1 cellular context compared by ENCODE assay signal in the genomic region with DNA sequence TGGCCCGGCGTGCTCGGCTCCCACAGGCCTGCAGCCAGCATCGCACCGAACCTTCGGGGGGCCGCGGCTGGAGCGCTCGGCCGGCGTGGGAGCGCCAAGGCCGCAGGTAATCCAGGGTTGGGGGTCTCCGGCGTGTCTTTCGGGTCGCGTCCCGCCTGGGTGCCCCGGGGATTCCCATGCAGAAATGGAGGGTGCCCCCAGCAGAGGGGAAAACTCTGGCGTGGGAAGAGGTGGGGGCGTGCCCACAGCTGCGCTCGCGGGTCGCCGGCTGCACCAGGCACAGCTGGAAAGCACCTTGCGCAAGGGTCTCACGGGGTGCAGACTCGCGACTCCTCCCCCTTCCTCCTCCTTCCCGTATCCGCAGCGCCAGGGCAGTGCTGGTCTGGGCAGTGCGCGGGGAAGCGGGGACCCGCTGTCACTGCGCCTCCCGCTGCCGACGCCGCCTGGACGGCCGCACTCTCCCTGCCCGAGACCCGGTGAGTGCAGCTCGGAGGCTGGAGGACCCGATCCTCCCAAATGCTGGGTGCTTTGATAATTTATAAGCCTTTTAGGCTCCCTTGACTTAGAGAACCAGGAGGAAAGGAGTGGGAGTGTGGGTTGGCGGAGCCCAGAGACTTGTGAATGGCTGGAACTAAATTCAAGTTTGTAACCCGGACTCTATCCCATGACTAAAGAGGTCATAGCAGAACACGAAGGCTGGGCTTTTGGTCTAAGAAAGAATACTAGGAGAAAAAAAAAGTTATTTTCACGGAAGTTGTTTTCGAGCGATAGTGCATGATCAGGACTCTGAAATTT.
TF ChIP-seq lines count a peak whose summit lies in the region.

No MANE protein-coding gene starts in this region.

TF ChIP-seq in HepG2, 621 proteins besides CTCF, POLR2A, EP300 and RAD21 (continued from another document and continues in another):
- TF ChIP-seq, protein P1, sequence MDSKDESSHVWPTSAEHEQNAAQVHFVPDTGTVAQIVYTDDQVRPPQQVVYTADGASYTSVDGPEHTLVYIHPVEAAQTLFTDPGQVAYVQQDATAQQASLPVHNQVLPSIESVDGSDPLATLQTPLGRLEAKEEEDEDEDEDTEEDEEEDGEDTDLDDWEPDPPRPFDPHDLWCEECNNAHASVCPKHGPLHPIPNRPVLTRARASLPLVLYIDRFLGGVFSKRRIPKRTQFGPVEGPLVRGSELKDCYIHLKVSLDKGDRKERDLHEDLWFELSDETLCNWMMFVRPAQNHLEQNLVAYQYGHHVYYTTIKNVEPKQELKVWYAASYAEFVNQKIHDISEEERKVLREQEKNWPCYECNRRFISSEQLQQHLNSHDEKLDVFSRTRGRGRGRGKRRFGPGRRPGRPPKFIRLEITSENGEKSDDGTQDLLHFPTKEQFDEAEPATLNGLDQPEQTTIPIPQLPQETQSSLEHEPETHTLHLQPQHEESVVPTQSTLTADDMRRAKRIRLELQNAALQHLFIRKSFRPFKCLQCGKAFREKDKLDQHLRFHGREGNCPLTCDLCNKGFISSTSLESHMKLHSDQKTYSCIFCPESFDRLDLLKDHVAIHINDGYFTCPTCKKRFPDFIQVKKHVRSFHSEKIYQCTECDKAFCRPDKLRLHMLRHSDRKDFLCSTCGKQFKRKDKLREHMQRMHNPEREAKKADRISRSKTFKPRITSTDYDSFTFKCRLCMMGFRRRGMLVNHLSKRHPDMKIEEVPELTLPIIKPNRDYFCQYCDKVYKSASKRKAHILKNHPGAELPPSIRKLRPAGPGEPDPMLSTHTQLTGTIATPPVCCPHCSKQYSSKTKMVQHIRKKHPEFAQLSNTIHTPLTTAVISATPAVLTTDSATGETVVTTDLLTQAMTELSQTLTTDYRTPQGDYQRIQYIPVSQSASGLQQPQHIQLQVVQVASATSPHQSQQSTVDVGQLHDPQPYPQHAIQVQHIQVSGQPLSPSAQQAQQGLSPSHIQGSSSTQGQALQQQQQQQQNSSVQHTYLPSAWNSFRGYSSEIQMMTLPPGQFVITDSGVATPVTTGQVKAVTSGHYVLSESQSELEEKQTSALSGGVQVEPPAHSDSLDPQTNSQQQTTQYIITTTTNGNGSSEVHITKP (CRISPR knock-in tag; IDR thresholded peaks at IDR 0.05; ENCODE audit: low read depth), result no peak
- TF ChIP-seq MEIS1 (CRISPR knock-in tag; IDR thresholded peaks at IDR 0.05; ENCODE audit: borderline replicate concordance) (peak; percentile 82), CHD4 (IDR thresholded peaks at IDR 0.05; ENCODE audit: borderline replicate concordance, low read length) (no peak), CBFB (CRISPR knock-in tag; IDR thresholded peaks at IDR 0.05) (peak; percentile 76; the same call in 1 of the 2 replicates), ZBTB7B (CRISPR knock-in tag; IDR thresholded peaks at IDR 0.05) (peak; percentile 80), MTF1 (CRISPR knock-in tag; IDR thresholded peaks at IDR 0.05) (peak; percentile 57; the same call in 1 of the 2 replicates), BCL6 (CRISPR knock-in tag; IDR thresholded peaks at IDR 0.05) (peak; percentile 85), CENPT (CRISPR knock-in tag; IDR thresholded peaks at IDR 0.05; ENCODE audit: low read depth) (peak; percentile 44; the same call in 1 of the 2 replicates), MTF2 (CRISPR knock-in tag; IDR thresholded peaks at IDR 0.05; ENCODE audit: borderline replicate concordance) (peak; percentile 95), NFE2 (CRISPR knock-in tag; IDR thresholded peaks at IDR 0.05) (no peak), GPN1 (CRISPR knock-in tag; IDR thresholded peaks at IDR 0.05; ENCODE audit: borderline replicate concordance) (no peak), RFX3 (CRISPR knock-in tag; IDR thresholded peaks at IDR 0.05) (no peak), ZKSCAN1 (IDR thresholded peaks at IDR 0.05; ENCODE audit: low read length) (no peak), FOXP1 (IDR thresholded peaks at IDR 0.05) (no peak), FOXP1 (CRISPR knock-in tag; IDR thresholded peaks at IDR 0.05) (no peak), ZNF766 (CRISPR knock-in tag; IDR thresholded peaks at IDR 0.05; ENCODE audit: borderline replicate concordance) (no peak), ZBTB8A (CRISPR knock-in tag; IDR thresholded peaks at IDR 0.05; ENCODE audit: borderline replicate concordance, low read depth) (no peak), HNRNPL (IDR thresholded peaks at IDR 0.05; ENCODE audit: low read depth, low read length) (peak; percentile 67), CBX2 (IDR thresholded peaks at IDR 0.05; ENCODE audit: low read depth, low read length) (no peak), CBX2 (CRISPR knock-in tag; IDR thresholded peaks at IDR 0.05; ENCODE audit: low read depth) (no peak), SP1 (IDR thresholded peaks at IDR 0.05) (no peak), SP1 (CRISPR knock-in tag; IDR thresholded peaks at IDR 0.05) (peak; percentile 71; the same call in 1 of the 2 replicates), ZNF235 (CRISPR knock-in tag; IDR thresholded peaks at IDR 0.05; ENCODE audit: borderline replicate concordance) (no peak), SP140L (CRISPR knock-in tag; IDR thresholded peaks at IDR 0.05; ENCODE audit: borderline replicate concordance) (no peak), ZNF337 (CRISPR knock-in tag; IDR thresholded peaks at IDR 0.05; ENCODE audit: borderline replicate concordance, low read depth) (no peak; the same call in 1 of the 2 replicates), ZNF496 (CRISPR knock-in tag; IDR thresholded peaks at IDR 0.05; ENCODE audit: insufficient replicate concordance) (no peak), NFIB (CRISPR knock-in tag; IDR thresholded peaks at IDR 0.05; ENCODE audit: borderline replicate concordance) (no peak), SOX6 (IDR thresholded peaks at IDR 0.05) (no peak), SOX6 (CRISPR knock-in tag; IDR thresholded peaks at IDR 0.05) (peak; percentile 71), YY1 (IDR thresholded peaks at IDR 0.05; ENCODE audit: insufficient read depth, insufficient replicate concordance, low read depth, low read length) (no peak), NCOR1 (IDR thresholded peaks at IDR 0.05; ENCODE audit: borderline replicate concordance, low read length) (peak; percentile 35; the same call in 1 of the 2 replicates), RFX1 (IDR thresholded peaks at IDR 0.05) (no peak), BHLHE40 (IDR thresholded peaks at IDR 0.05; ENCODE audit: low read length) (peak; percentile 36; the same call in 1 of the 2 replicates)
- TF ChIP-seq, protein P2, sequence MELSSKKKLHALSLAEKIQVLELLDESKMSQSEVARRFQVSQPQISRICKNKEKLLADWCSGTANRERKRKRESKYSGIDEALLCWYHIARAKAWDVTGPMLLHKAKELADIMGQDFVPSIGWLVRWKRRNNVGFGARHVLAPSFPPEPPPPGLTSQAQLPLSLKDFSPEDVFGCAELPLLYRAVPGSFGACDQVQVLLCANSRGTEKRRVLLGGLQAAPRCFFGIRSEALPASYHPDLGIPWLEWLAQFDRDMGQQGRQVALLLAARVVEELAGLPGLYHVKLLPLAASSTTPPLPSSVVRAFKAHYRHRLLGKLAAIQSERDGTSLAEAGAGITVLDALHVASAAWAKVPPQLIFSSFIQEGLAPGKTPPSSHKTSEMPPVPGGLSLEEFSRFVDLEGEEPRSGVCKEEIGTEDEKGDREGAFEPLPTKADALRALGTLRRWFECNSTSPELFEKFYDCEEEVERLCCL (CRISPR knock-in tag; IDR thresholded peaks at IDR 0.05; ENCODE audit: borderline replicate concordance), result no peak
- TF ChIP-seq, protein P3, sequence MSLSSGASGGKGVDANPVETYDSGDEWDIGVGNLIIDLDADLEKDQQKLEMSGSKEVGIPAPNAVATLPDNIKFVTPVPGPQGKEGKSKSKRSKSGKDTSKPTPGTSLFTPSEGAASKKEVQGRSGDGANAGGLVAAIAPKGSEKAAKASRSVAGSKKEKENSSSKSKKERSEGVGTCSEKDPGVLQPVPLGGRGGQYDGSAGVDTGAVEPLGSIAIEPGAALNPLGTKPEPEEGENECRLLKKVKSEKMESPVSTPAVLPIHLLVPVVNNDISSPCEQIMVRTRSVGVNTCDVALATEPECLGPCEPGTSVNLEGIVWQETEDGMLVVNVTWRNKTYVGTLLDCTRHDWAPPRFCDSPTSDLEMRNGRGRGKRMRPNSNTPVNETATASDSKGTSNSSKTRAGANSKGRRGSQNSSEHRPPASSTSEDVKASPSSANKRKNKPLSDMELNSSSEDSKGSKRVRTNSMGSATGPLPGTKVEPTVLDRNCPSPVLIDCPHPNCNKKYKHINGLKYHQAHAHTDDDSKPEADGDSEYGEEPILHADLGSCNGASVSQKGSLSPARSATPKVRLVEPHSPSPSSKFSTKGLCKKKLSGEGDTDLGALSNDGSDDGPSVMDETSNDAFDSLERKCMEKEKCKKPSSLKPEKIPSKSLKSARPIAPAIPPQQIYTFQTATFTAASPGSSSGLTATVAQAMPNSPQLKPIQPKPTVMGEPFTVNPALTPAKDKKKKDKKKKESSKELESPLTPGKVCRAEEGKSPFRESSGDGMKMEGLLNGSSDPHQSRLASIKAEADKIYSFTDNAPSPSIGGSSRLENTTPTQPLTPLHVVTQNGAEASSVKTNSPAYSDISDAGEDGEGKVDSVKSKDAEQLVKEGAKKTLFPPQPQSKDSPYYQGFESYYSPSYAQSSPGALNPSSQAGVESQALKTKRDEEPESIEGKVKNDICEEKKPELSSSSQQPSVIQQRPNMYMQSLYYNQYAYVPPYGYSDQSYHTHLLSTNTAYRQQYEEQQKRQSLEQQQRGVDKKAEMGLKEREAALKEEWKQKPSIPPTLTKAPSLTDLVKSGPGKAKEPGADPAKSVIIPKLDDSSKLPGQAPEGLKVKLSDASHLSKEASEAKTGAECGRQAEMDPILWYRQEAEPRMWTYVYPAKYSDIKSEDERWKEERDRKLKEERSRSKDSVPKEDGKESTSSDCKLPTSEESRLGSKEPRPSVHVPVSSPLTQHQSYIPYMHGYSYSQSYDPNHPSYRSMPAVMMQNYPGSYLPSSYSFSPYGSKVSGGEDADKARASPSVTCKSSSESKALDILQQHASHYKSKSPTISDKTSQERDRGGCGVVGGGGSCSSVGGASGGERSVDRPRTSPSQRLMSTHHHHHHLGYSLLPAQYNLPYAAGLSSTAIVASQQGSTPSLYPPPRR (CRISPR knock-in tag; IDR thresholded peaks at IDR 0.05; ENCODE audit: borderline replicate concordance), result peak; percentile 58; the same call in 1 of the 2 replicates
- TF ChIP-seq, protein P4, sequence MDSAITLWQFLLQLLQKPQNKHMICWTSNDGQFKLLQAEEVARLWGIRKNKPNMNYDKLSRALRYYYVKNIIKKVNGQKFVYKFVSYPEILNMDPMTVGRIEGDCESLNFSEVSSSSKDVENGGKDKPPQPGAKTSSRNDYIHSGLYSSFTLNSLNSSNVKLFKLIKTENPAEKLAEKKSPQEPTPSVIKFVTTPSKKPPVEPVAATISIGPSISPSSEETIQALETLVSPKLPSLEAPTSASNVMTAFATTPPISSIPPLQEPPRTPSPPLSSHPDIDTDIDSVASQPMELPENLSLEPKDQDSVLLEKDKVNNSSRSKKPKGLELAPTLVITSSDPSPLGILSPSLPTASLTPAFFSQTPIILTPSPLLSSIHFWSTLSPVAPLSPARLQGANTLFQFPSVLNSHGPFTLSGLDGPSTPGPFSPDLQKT (CRISPR knock-in tag; IDR thresholded peaks at IDR 0.05; ENCODE audit: borderline replicate concordance), result no peak
- TF ChIP-seq, protein P5, sequence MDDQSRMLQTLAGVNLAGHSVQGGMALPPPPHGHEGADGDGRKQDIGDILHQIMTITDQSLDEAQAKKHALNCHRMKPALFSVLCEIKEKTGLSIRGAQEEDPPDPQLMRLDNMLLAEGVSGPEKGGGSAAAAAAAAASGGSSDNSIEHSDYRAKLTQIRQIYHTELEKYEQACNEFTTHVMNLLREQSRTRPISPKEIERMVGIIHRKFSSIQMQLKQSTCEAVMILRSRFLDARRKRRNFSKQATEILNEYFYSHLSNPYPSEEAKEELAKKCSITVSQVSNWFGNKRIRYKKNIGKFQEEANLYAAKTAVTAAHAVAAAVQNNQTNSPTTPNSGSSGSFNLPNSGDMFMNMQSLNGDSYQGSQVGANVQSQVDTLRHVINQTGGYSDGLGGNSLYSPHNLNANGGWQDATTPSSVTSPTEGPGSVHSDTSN (CRISPR knock-in tag; IDR thresholded peaks at IDR 0.05; ENCODE audit: borderline replicate concordance), result peak; percentile 47; the same call in 1 of the 2 replicates
- TF ChIP-seq, protein P6, sequence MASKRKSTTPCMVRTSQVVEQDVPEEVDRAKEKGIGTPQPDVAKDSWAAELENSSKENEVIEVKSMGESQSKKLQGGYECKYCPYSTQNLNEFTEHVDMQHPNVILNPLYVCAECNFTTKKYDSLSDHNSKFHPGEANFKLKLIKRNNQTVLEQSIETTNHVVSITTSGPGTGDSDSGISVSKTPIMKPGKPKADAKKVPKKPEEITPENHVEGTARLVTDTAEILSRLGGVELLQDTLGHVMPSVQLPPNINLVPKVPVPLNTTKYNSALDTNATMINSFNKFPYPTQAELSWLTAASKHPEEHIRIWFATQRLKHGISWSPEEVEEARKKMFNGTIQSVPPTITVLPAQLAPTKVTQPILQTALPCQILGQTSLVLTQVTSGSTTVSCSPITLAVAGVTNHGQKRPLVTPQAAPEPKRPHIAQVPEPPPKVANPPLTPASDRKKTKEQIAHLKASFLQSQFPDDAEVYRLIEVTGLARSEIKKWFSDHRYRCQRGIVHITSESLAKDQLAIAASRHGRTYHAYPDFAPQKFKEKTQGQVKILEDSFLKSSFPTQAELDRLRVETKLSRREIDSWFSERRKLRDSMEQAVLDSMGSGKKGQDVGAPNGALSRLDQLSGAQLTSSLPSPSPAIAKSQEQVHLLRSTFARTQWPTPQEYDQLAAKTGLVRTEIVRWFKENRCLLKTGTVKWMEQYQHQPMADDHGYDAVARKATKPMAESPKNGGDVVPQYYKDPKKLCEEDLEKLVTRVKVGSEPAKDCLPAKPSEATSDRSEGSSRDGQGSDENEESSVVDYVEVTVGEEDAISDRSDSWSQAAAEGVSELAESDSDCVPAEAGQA (IDR thresholded peaks at IDR 0.05; ENCODE audit: low read depth), result no peak
- TF ChIP-seq, protein P6 (CRISPR knock-in tag; IDR thresholded peaks at IDR 0.05; ENCODE audit: borderline replicate concordance), result peak; percentile 57; the same call in 1 of the 2 replicates
- TF ChIP-seq, protein P7, sequence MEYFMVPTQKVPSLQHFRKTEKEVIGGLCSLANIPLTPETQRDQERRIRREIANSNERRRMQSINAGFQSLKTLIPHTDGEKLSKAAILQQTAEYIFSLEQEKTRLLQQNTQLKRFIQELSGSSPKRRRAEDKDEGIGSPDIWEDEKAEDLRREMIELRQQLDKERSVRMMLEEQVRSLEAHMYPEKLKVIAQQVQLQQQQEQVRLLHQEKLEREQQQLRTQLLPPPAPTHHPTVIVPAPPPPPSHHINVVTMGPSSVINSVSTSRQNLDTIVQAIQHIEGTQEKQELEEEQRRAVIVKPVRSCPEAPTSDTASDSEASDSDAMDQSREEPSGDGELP (IDR thresholded peaks at IDR 0.05; ENCODE audit: borderline replicate concordance, low read depth), result peak; percentile 99
